ENCODE assay signal across 29 cellular contexts in the genomic region with DNA sequence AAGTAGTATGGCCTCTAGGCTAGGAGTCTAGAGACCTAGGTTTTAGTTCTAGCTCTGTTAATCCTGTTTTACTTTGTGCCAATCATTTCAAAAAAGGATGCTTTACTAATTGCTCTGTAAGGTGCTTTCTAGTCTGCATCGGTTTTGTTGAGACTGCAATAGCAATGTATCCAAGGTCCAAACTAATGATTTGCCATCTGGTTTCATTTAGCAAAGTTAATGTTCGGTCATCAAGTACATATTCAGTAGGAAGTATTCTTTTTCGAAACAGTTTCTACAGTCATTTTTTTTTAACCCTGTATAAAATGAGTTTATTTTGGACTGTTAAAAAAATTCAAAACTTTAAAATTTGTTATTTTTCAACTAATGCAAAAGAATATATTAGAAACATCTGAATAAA.
"Had no signal": no experiment of that assay in that cellular context is flagged by ENCODE, and none has a peak within 500 bp of the region (broad histone marks: within the 10 kb centered on the region; RNA-seq: fewer than 3 reads in every experiment).

No MANE protein-coding gene starts in this region.

- H3K9me3 Mint-ChIP-seq: activated CD4-positive, alpha-beta T cell treated with anti-CD3 and anti-CD28 coated beads, Interleukin-2, amount 10 ng/mL, durations not matched to agents 24 days and 14 days; activated T-cell treated with anti-CD3 and anti-CD28 coated beads, Interleukin-2, amount 50 U/mL, for 24 hours; WTC11 had no signal

- H3K4me1 ChIP-seq: SJSA1 had no signal

- FAIRE-seq: astrocyte had no signal

- H3K9me3 ChIP-seq: SJSA1 had no signal

- ATAC-seq: activated CD8-positive, alpha-beta memory T cell treated with anti-CD3 and anti-CD28 coated beads, Interleukin-2, amount 10 ng/mL, durations not matched to agents 7 days and 5 days; Panc1; T-helper 17 cell; WTC11 had no signal

- H3K4me3 Mint-ChIP-seq: activated CD4-positive, alpha-beta T cell treated with anti-CD3 and anti-CD28 coated beads, Interleukin-2, amount 10 ng/mL, durations not matched to agents 24 days and 14 days; activated CD8-positive, alpha-beta memory T cell treated with anti-CD3 and anti-CD28 coated beads, Interleukin-2, amount 10 ng/mL, durations not matched to agents 7 days and 5 days; activated naive CD8-positive, alpha-beta T cell; activated T-cell treated with anti-CD3 and anti-CD28 coated beads, Interleukin-2, amount 50 U/mL, for 24 hours; T-helper 17 cell; WTC11 had no signal

- H3K27me3 Mint-ChIP-seq: activated CD4-positive, alpha-beta T cell treated with anti-CD3 and anti-CD28 coated beads, Interleukin-2, amount 10 ng/mL, durations not matched to agents 24 days and 14 days; activated CD8-positive, alpha-beta memory T cell treated with anti-CD3 and anti-CD28 coated beads, Interleukin-2, amount 10 ng/mL, durations not matched to agents 7 days and 5 days; activated naive CD8-positive, alpha-beta T cell; activated T-cell treated with anti-CD3 and anti-CD28 coated beads, Interleukin-2, amount 50 U/mL, for 24 hours; T-helper 17 cell had no signal

- H3K27ac ChIP-seq: RWPE1, SJSA1 had no signal

- H3K27me3 ChIP-seq: MG63, SJSA1 had no signal

- DNase-seq: activated CD4-positive, alpha-beta T cell treated with anti-CD3 and anti-CD28 coated beads, Interleukin-2, amount 10 ng/mL, durations not matched to agents 24 days and 14 days; activated CD4-positive, alpha-beta T cell treated with anti-CD3 and anti-CD28 coated beads, Interleukin-2, amount 50 U/mL, for 48 hours; activated CD4-positive, CD25-positive, alpha-beta regulatory T cell treated with anti-CD3 and anti-CD28 coated beads, Interleukin-2, amount 50 U/mL, for 72 hours; activated CD8-positive, alpha-beta memory T cell treated with anti-CD3 and anti-CD28 coated beads, Interleukin-2, amount 10 ng/mL, durations not matched to agents 7 days and 5 days; activated effector memory CD4-positive, alpha-beta T cell treated with anti-CD3 and anti-CD28 coated beads, Interleukin-2, amount 50 U/mL, for 16 hours; activated naive CD4-positive, alpha-beta T cell treated with Interleukin-2 at 50 U/mL for 16 hours; activated T-cell treated with anti-CD3 and anti-CD28 coated beads, Interleukin-2, amount 50 U/mL, for 24 hours; amygdala; MG63; MV-4-11; NCI-H1092 treated with DMSO at 0.1 percent for 48 hours; NCI-H1417 treated with DMSO at 0.1 percent for 48 hours; NCI-H1694; NCI-H2029; NCI-H2107; NCI-H345; NCI-H510A treated with DMSO at 0.1 percent for 48 hours; NCI-H69; NK-92 treated with Interleukin-12 subunit alpha and Interleukin-12 subunit beta, amount 100 ng/mL, for 24 hours; OCI-M1; Right ventricle myocardium superior; T-helper 17 cell; T-helper 9 cell had no signal

- H3K36me3 ChIP-seq: MG63, SJSA1 had no signal

- H3K36me3 Mint-ChIP-seq: activated naive CD8-positive, alpha-beta T cell; WTC11 had no signal

- H3K4me3 ChIP-seq: MG63, SJSA1 had no signal
